11 cellular contexts compared by ENCODE assay signal in genomic region chr6:168032383-168032760, GRCh38. TPM values are rescaled to one million over a fixed set of nuclear protein-coding genes. Genes with fewer than 3 reads are reported as not detected.
DNase-seq lines count a peak whose midpoint lies in the region; ATAC-seq and TF ChIP-seq lines count a peak whose summit lies in the region.
"Had no signal": no experiment of that assay in that cellular context is flagged by ENCODE, and none has a peak within 500 bp of the region (broad histone marks: within the 10 kb centered on the region; RNA-seq: fewer than 3 reads in every experiment).

No MANE protein-coding gene starts in this region.

- no peak overlapping the region for H3K4ac ChIP-seq in trophoblast cell (ENCODE audit: low read depth, low read length)

- ATAC-seq in left lobe of liver (no peak), GM21515 (IDR thresholded peaks at IDR 0.05; ENCODE audit: unreplicated experiment) (no peak)

- peak overlapping the region; percentile 8 for H4K91ac ChIP-seq in trophoblast cell (ENCODE audit: low read depth, low read length)

- no peak overlapping the region for H2BK120ac ChIP-seq in trophoblast cell (ENCODE audit: insufficient read depth, low read length, poor library complexity)

- no peaks in the 10 kb centered on the region for H3K79me2 ChIP-seq in trophoblast cell (ENCODE audit: control insufficient read depth, insufficient read depth, low read length, poor library complexity)

- no peak overlapping the region for H3K14ac ChIP-seq in trophoblast cell (ENCODE audit: low read length)

- no peaks in the 10 kb centered on the region for H3K36me3 ChIP-seq in SJSA1
- no peaks in the 10 kb centered on the region for H3K36me3 ChIP-seq in trophoblast cell (ENCODE audit: control insufficient read depth in 1 of 2, insufficient read depth in 2 of 2, low read length in 2 of 2)

- H3K9me3 ChIP-seq in SJSA1 (replicated peaks), result 0 out of 2 replicates have a peak, but pooled peaks cover 4% of the 10 kb centered on the region
- peaks cover 2% of the 10 kb centered on the region for H3K9me3 ChIP-seq in trophoblast cell (ENCODE audit: insufficient read depth, low read depth, low read length)

- H3K27ac ChIP-seq in SJSA1 (peak overlapping the region; percentile 84), trophoblast cell (ENCODE audit: low read depth, low read length) (peak overlapping the region; percentile 58)

- H4K8ac ChIP-seq in trophoblast cell (ENCODE audit: low read depth, low read length), result no peak overlapping the region

- no peak overlapping the region for H4K12ac ChIP-seq in trophoblast cell (ENCODE audit: low read depth, low read length)

- DNase-seq in ELR (ENCODE audit: low read depth) (peak; percentile 87), SJSA1 (ENCODE audit: low read depth in 1 of 2, low spot score in 2 of 2) (peak; percentile 80 to 86), fibroblast of the aortic adventitia (ENCODE audit: low read depth) (peak; percentile 67), trophoblast cell (no peak), middle frontal gyrus (ENCODE audit: extremely low spot score, low spot score) (no peak), left lobe of liver (ENCODE audit: low spot score) (no peak), DMS79 (lab: John Stamatoyannopoulos, UW) (no peak)
- DNase-seq: GDM1, retina had no signal

- H3K9ac ChIP-seq in trophoblast cell (ENCODE audit: low read length), result no peak overlapping the region

- no peak overlapping the region for H3K18ac ChIP-seq in trophoblast cell (ENCODE audit: low read length)

- H3K23ac ChIP-seq in trophoblast cell (ENCODE audit: low read length), result no peak overlapping the region

- H2AFZ ChIP-seq in trophoblast cell (ENCODE audit: insufficient read depth, low read length, poor library complexity), result no peak overlapping the region

- H2AK5ac ChIP-seq in trophoblast cell (ENCODE audit: low read length), result no peak overlapping the region

- H3K4me1 ChIP-seq in SJSA1 (replicated peaks) (peaks cover 42% of the 10 kb centered on the region), trophoblast cell (ENCODE audit: control insufficient read depth in 1 of 2, insufficient read depth in 2 of 2, low read length in 2 of 2) (peaks cover 5 to 23% of the 10 kb centered on the region in 2 experiments)

- H3K27me3 ChIP-seq in SJSA1 (replicated peaks) (no peaks in the 10 kb centered on the region), trophoblast cell (ENCODE audit: insufficient read depth, low read length) (no peaks in the 10 kb centered on the region)

- H2BK5ac ChIP-seq in trophoblast cell (ENCODE audit: low read depth, low read length, poor library complexity), result peak overlapping the region; percentile 30

- peak; percentile 50 for TF ChIP-seq CTCF in fibroblast of the aortic adventitia (IDR thresholded peaks at IDR 0.05; ENCODE audit: insufficient read depth, low read length)

- H3K4me3 ChIP-seq in SJSA1 (no peak overlapping the region), fibroblast of the aortic adventitia (ENCODE audit: low read depth, low read length) (no peak overlapping the region), trophoblast cell (ENCODE audit: low read depth, low read length) (no peak overlapping the region)

- H3K79me1 ChIP-seq in trophoblast cell (ENCODE audit: low read length), result peaks cover 3% of the 10 kb centered on the region

- no CpG with 5 or more reads among the region's 6 CpGs for WGBS in trophoblast cell (ENCODE audit: extremely low coverage, insufficient coverage, insufficient read length)

- no peak overlapping the region for H2BK12ac ChIP-seq in trophoblast cell (ENCODE audit: low read length)

- no peak overlapping the region for H3K4me2 ChIP-seq in trophoblast cell (ENCODE audit: low read length)

RNA-seq across cellular contexts. Expression of gene KIF25, which starts 34.9 kb away (rescaled TPM):
- total RNA-seq in SJSA1 (2014; rRNA removed; shearing (Covaris generic)), result not detected in 2 replicates
- total RNA-seq in fibroblast of the aortic adventitia (ENCODE audit: low replicate concordance) (not detected in 2 replicates), left lobe of liver (0.43 TPM)
- polyA plus RNA-seq in trophoblast cell (2013), result 0.04 TPM in 1 of 2 replicates, not detected in the other

RNA-seq across cellular contexts. Expression of gene FRMD1, which starts 46.6 kb away (rescaled TPM):
- not detected in 2 replicates for total RNA-seq in SJSA1 (2014; rRNA removed; shearing (Covaris generic))
- total RNA-seq in fibroblast of the aortic adventitia (ENCODE audit: low replicate concordance) (not detected in 2 replicates), left lobe of liver (0.10 TPM)
- polyA plus RNA-seq in trophoblast cell (2013), result not detected in 2 replicates
- total RNA-seq: temporal lobe had no signal

Comparison
In these comparisons a context has a peak if more than half of its experiments do, and no peak if none do; other contexts are left out.
1. DNase-seq: peak in ELR (single experiment), SJSA1 (2 of 2) and fibroblast of the aortic adventitia (single experiment); none in trophoblast cell (0 of 2), middle frontal gyrus (single experiment), left lobe of liver (single experiment) and DMS79 (single experiment).